In the genomic region with DNA sequence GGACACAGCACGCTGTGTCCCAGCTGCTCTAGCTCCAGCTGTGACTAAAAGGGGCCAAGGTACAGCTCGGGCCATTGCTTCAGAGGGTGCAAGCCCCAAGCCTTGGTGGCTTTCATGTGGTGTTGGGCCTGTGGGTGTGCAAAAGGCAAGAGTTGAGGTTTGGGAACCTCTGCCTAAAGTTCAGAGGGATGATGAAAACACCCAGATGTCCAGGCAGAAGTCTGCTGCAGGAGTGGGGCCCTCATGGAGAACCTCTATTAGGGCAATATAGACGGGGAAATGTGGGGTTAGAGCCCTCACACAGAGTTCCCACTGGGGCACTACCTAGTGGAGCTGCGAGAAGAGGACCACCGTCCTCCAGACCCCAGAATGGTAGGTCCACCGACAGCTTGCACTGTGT, we compare ENCODE assay signal across 2 cellular contexts.
TF ChIP-seq lines count a peak whose summit lies in the region.
"Not testable (repeated sequence)": the region's sequence is repeated elsewhere in the genome, so short reads cannot be mapped to it uniquely, and the experiment has no call there.

No MANE protein-coding gene starts in this region.

TF ChIP-seq in HCT116, 20 proteins besides CTCF, POLR2A, EP300 and RAD21:
- peak; percentile 51; the same call in 1 of the 2 replicates for TF ChIP-seq CBX3 (IDR thresholded peaks at IDR 0.05; ENCODE audit: low read depth)

TF ChIP-seq in K562, 482 proteins besides CTCF, POLR2A, EP300 and RAD21:
- TF ChIP-seq CBX3 (IDR thresholded peaks at IDR 0.05; ENCODE audit: borderline replicate concordance in 1 of 2, low read length in 2 of 2) (peak in 1 of 2 experiments; percentile 93; a peak in 2 of 3 replicates), ZNF445 (CRISPR knock-in tag; IDR thresholded peaks at IDR 0.05; ENCODE audit: low read depth) (0 out of 2 replicates have a peak, but pooled peaks have one; percentile 68), CBX5 (IDR thresholded peaks at IDR 0.05; ENCODE audit: borderline replicate concordance, low read depth) (peak; percentile 96), CBX1 (IDR thresholded peaks at IDR 0.05; ENCODE audit: low read depth) (peak; percentile 88; the same call in 1 of the 2 replicates), TRIM28 (IDR thresholded peaks at IDR 0.05) (peak; percentile 92), ZNF280A (IDR thresholded peaks at IDR 0.05; ENCODE audit: low read depth, partially characterized antibody) (peak; percentile 87), TRIM24 (IDR thresholded peaks at IDR 0.05) (peak in 1 of 2 experiments; percentile 35; a peak in 1 of 4 replicates), ATF3 (IDR thresholded peaks at IDR 0.05) (0 out of 2 replicates have a peak, but pooled peaks have one; percentile 10), ZFP36 (IDR thresholded peaks at IDR 0.05; ENCODE audit: low read depth, low read length, partially characterized antibody) (peak; percentile 80)
- not testable (repeated sequence) for TF ChIP-seq ATF3 (CRISPR knock-in tag; conservative IDR thresholded peaks at IDR 0.05)
